19 cellular contexts compared by ENCODE assay signal in genomic region chr11:27255447-27255828, GRCh38.
DNase-seq lines count a peak whose midpoint lies in the region; ATAC-seq, FAIRE-seq and TF ChIP-seq lines count a peak whose summit lies in the region.
"Had no signal": no experiment of that assay in that cellular context is flagged by ENCODE, and none has a peak within 500 bp of the region (broad histone marks: within the 10 kb centered on the region; RNA-seq: fewer than 3 reads in every experiment).

No MANE protein-coding gene starts in this region.

- TF ChIP-seq CTCF in AG09319 (IDR thresholded peaks at IDR 0.05; ENCODE audit: low read depth, low read length) (no peak), bronchial epithelial cell (IDR thresholded peaks at IDR 0.05; ENCODE audit: insufficient read depth, low read length, severe bottlenecking) (no peak)

- in situ Hi-C loops in G401 (cut with HindIII; ENCODE audit: low sequenced_read_pairs): no loop called here

- no peak for FAIRE-seq in bronchial epithelial cell (lab: Jason Lieb, UNC)
- FAIRE-seq: A549, urothelium cell line had no signal

- H3K4me3 ChIP-seq in bronchial epithelial cell (ENCODE audit: low read depth, low read length): no peak overlapping the region
- H3K4me3 ChIP-seq: A549, colonic mucosa had no signal

- no peaks in the 10 kb centered on the region for H3K27me3 ChIP-seq in bronchial epithelial cell (ENCODE audit: control insufficient read depth, insufficient read depth, low read length)
- H3K27me3 ChIP-seq: colonic mucosa had no signal

- no peaks in the 10 kb centered on the region for H3K36me3 ChIP-seq in bronchial epithelial cell (ENCODE audit: control insufficient read depth, insufficient read depth, low read length)
- H3K36me3 ChIP-seq: colonic mucosa had no signal

- ATAC-seq in GM19395 (IDR thresholded peaks at IDR 0.05; ENCODE audit: unreplicated experiment): no peak
- ATAC-seq: A549; CD8-positive, alpha-beta T cell; T-cell had no signal

- peak; percentile 54 for DNase-seq in AG09319 (ENCODE audit: extremely low read depth, low read depth)
- peak; percentile 25 for DNase-seq in LHCN-M2 (ENCODE audit: low read depth)
- peak; percentile 38 for DNase-seq in bronchial epithelial cell (ENCODE audit: low read depth)
- peak; percentile 46 for DNase-seq in myocyte (ENCODE audit: low read depth)
- no peak for DNase-seq in AG08396 (ENCODE audit: low spot score)
- no peak for DNase-seq in G401 (ENCODE audit: low spot score)
- DNase-seq in NCI-H2107 (lab: John Stamatoyannopoulos, UW): no peak
- DNase-seq: activated CD8-positive, alpha-beta memory T cell treated with anti-CD3 and anti-CD28 coated beads, Interleukin-2, amount 50 U/mL, for 48 hours; activated effector memory CD4-positive, alpha-beta T cell treated with anti-CD3 and anti-CD28 coated beads, Interleukin-2, amount 50 U/mL, for 16 hours; amygdala; CD8-positive, alpha-beta T cell; colonic mucosa; DMS53; nephron progenitor cell; stimulated activated CD4-positive, alpha-beta T cell treated with anti-CD3 and anti-CD28 coated beads, Interleukin-4, amount 100 ng/mL, for 4 hours; T-cell had no signal

Comparison
In these comparisons a context has a peak if more than half of its experiments do, and no peak if none do; other contexts are left out.
1. DNase-seq: peak in AG09319 (single experiment), LHCN-M2 (single experiment), bronchial epithelial cell (single experiment) and myocyte (single experiment); none in AG08396 (single experiment), G401 (single experiment) and NCI-H2107 (single experiment).